ENCODE assay signal across 16 cellular contexts in the genomic region with DNA sequence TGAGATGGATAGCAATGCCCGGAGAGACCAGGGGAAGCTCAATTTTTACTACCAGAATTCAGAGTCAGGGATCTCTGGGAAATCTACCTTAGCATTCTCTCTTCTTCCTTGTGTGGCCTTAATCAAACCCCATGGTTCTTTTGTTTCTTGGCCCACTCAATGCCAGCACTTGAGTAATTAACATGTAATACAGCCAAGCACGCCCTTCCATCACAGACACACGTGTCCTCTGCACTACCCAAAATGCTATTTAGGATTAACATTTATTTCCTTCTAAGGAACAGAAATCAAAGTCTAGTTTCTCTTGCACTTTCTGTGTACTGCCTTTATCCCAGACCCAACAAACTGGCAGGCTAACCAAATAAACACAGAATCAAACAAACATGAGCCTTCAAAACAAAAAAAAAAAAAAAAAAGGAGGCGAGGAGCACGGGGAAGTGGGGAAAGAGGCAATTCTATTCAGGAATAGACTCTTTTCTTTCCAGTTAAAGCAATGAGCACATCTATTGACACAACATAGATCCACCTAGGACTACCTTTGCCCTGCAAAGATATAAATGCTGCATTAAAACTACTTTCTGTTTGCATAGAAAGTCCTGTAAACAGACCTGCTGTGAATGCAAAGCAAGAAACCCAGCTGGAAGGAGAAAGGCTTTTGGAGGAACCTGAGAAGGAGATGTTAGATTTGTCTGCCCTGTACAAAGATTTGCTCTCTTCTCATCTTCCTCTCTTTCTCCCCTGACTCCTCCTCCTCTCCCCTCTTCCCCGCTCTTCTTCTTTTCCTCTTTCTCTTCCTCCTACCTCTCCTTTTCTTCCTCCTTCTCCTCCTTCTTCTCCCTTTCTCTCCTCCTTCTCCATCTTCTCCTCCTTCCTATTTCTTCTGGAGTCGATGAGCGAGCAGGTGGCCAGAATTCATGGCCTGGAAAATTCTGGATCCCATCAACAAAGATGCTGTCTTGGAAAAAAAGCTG.
"Had no signal": no experiment of that assay in that cellular context is flagged by ENCODE, and none has a peak within 500 bp of the region (broad histone marks: within the 10 kb centered on the region; RNA-seq: fewer than 3 reads in every experiment).

No MANE protein-coding gene starts in this region.

- H3K27ac ChIP-seq: ascending aorta, breast epithelium, epithelial cell of prostate, pancreas, sigmoid colon, stomach had no signal

- H3K4me3 Mint-ChIP-seq: activated naive CD4-positive, alpha-beta T cell treated with anti-CD3 and anti-CD28 coated beads, Interleukin-2, amount 10 ng/mL, durations not matched to agents 7 days and 5 days; naive thymus-derived CD4-positive, alpha-beta T cell had no signal

- H3K36me3 ChIP-seq: ascending aorta, breast epithelium, pancreas, sigmoid colon, stomach had no signal

- H3K4me1 ChIP-seq: ascending aorta, breast epithelium, pancreas, sigmoid colon, stomach had no signal

- H3K9me3 Mint-ChIP-seq: activated naive CD4-positive, alpha-beta T cell treated with anti-CD3 and anti-CD28 coated beads, Interleukin-2, amount 10 ng/mL, durations not matched to agents 7 days and 5 days had no signal

- H3K36me3 Mint-ChIP-seq: activated naive CD4-positive, alpha-beta T cell treated with anti-CD3 and anti-CD28 coated beads, Interleukin-2, amount 10 ng/mL, durations not matched to agents 7 days and 5 days; naive thymus-derived CD4-positive, alpha-beta T cell had no signal

- H3K4me1 Mint-ChIP-seq: activated naive CD4-positive, alpha-beta T cell treated with anti-CD3 and anti-CD28 coated beads, Interleukin-2, amount 10 ng/mL, durations not matched to agents 7 days and 5 days; naive thymus-derived CD4-positive, alpha-beta T cell had no signal

- DNase-seq: activated CD4-positive, alpha-beta T cell treated with anti-CD3 and anti-CD28 coated beads, Interleukin-2, amount 50 U/mL, for 48 hours; activated CD4-positive, CD25-positive, alpha-beta regulatory T cell treated with anti-CD3 and anti-CD28 coated beads, Interleukin-2, amount 50 U/mL, for 72 hours; activated naive CD4-positive, alpha-beta T cell treated with anti-CD3 and anti-CD28 coated beads, Interleukin-2, amount 10 ng/mL, durations not matched to agents 7 days and 5 days; activated T-cell treated with anti-CD3 and anti-CD28 coated beads, Interleukin-2, amount 50 U/mL, for 1 hour; cerebellar nuclear complex; dermis blood vessel endothelial cell; foreskin melanocyte; naive thymus-derived CD4-positive, alpha-beta T cell; pancreas; sigmoid colon; stimulated activated CD4-positive, alpha-beta T cell treated with anti-CD3 and anti-CD28 coated beads, Interleukin-2, amount 100 ng/mL, for 24 hours; stomach had no signal

- H3K27me3 ChIP-seq: ascending aorta, sigmoid colon, stomach had no signal

- H3K9me3 ChIP-seq: ascending aorta, breast epithelium, pancreas, sigmoid colon, stomach had no signal

- H3K4me3 ChIP-seq: ascending aorta, breast epithelium, lung, pancreas, sigmoid colon, stomach had no signal

- H3K27ac Mint-ChIP-seq: activated naive CD4-positive, alpha-beta T cell treated with anti-CD3 and anti-CD28 coated beads, Interleukin-2, amount 10 ng/mL, durations not matched to agents 7 days and 5 days; naive thymus-derived CD4-positive, alpha-beta T cell had no signal
